Comparison of ENCODE assay signal across 16 cellular contexts in the genomic region with DNA sequence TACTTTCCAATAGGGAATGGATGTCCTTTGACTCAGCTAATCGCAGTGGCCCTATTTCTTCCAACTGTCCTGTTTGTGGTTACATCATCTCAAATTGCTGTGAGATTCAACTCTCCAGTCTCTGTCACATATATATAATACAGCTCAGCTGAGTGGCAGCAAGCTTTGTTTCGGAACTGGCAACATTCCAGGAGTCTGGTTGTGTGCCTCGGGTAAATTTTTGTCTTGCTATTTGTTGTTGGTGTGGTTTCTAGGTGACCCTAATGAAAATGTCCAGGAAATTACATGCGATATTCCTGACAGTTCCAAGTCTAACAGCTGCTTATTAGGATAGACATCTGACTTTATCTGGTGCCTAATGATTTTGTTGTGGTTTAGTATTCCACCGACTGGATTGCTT.
DNase-seq lines count a peak whose midpoint lies in the region; ATAC-seq, FAIRE-seq and TF ChIP-seq lines count a peak whose summit lies in the region.
"Had no signal": no experiment of that assay in that cellular context is flagged by ENCODE, and none has a peak within 500 bp of the region (broad histone marks: within the 10 kb centered on the region; RNA-seq: fewer than 3 reads in every experiment).

No MANE protein-coding gene starts in this region.

- H3K36me3 ChIP-seq in GM23338 (ENCODE audit: insufficient read depth) (no peaks in the 10 kb centered on the region), endothelial cell of umbilical vein (ENCODE audit: control insufficient read depth in 2 of 2, extremely low read depth in 1 of 2, insufficient read depth in 2 of 2, low read length in 2 of 2) (no peaks in the 10 kb centered on the region), H7 (replicated peaks; ENCODE audit: control insufficient read depth, insufficient read depth, low read length) (no peaks in the 10 kb centered on the region)
- H3K36me3 ChIP-seq: thoracic aorta had no signal

- H3K4me2 ChIP-seq in GM23338 (no peak overlapping the region), endothelial cell of umbilical vein (ENCODE audit: insufficient read depth, low read length) (no peak overlapping the region)

- H3K79me2 ChIP-seq in GM23338 (replicated peaks; ENCODE audit: insufficient read depth) (no peaks in the 10 kb centered on the region), endothelial cell of umbilical vein (ENCODE audit: control insufficient read depth, insufficient read depth, low read length) (no peaks in the 10 kb centered on the region)

- H3K9me3 Mint-ChIP-seq in GM23338, result no peaks in the 10 kb centered on the region
- no peaks in the 10 kb centered on the region for H3K9me3 Mint-ChIP-seq in nephron

- DNase-seq in GM23338 (ENCODE audit: low spot score) (no peak), NCI-H748 treated with DMSO at 0.1 percent for 48 hours (lab: John Stamatoyannopoulos, UW) (peak; percentile 37), endothelial cell of umbilical vein (ENCODE audit: low read depth, low spot score) (peak; percentile 19), H7 (no peak)
- DNase-seq in stimulated activated CD4-positive, alpha-beta T cell treated with anti-CD3 and anti-CD28 coated beads, Interleukin-4, amount 100 ng/mL, for 4 hours, result no peak
- DNase-seq: activated T-cell treated with anti-CD3 and anti-CD28 coated beads, Interleukin-2, amount 50 U/mL, for 72 hours; aorta; naive thymus-derived CD4-positive, alpha-beta T cell; NCI-H510A had no signal

- BruUV-seq in endothelial cell of umbilical vein (replicated peaks; lab: Mats Ljungman, UMichigan), result no TSS peak

- H3K4me1 Mint-ChIP-seq in GM23338 (no peaks in the 10 kb centered on the region), nephron (peaks cover 16% of the 10 kb centered on the region)
- H3K4me1 Mint-ChIP-seq: naive thymus-derived CD4-positive, alpha-beta T cell had no signal

- H3K9ac ChIP-seq in endothelial cell of umbilical vein (replicated peaks; ENCODE audit: extremely low read depth, insufficient read depth, low read length), result no peak overlapping the region

- no peaks in the 10 kb centered on the region for H3K9me3 ChIP-seq in endothelial cell of umbilical vein (replicated peaks; ENCODE audit: control insufficient read depth, insufficient read depth, low read length)
- H3K9me3 ChIP-seq: thoracic aorta had no signal

- CTCF ChIA-PET in endothelial cell of umbilical vein (lab: Charles Lee), result interaction anchor here (0.9 to 1.6 kb wide), 2 partner anchors 9 to 184 kb away, joined by 3 to 5 read pairs; no protein-coding TSS in a partner anchor

- peak; percentile 26 for FAIRE-seq in endothelial cell of umbilical vein (lab: Jason Lieb, UNC)

- H2AFZ ChIP-seq in GM23338 (peak overlapping the region; percentile 72), endothelial cell of umbilical vein (ENCODE audit: low read depth, low read length) (no peak overlapping the region)

- peaks cover under 1% of the 10 kb centered on the region for H3K9me1 ChIP-seq in endothelial cell of umbilical vein (replicated peaks; ENCODE audit: control insufficient read depth, extremely low read depth, insufficient read depth, low read length)

- no peak overlapping the region for H3K27ac ChIP-seq in GM23338 (ENCODE audit: low read depth)
- H3K27ac ChIP-seq in endothelial cell of umbilical vein (ENCODE audit: insufficient read depth, low read depth, low read length), result no peak overlapping the region
- H3K27ac ChIP-seq: epithelial cell of prostate, SK-N-MC, thoracic aorta had no signal

- peaks cover 2% of the 10 kb centered on the region; the same call in 1 of the 2 replicates for H3K9me2 ChIP-seq in GM23338 (ENCODE audit: insufficient read depth)

- no peak for ATAC-seq in GM23338
- ATAC-seq in HG03442 (IDR thresholded peaks at IDR 0.05; ENCODE audit: unreplicated experiment), result no peak
- no peak for ATAC-seq in HG02798 (IDR thresholded peaks at IDR 0.05; ENCODE audit: poor library complexity, unreplicated experiment)
- ATAC-seq: activated T-cell treated with anti-CD3 and anti-CD28 coated beads, Interleukin-2, amount 50 U/mL, for 72 hours; naive thymus-derived CD4-positive, alpha-beta T cell had no signal

- H3K4me3 ChIP-seq in GM23338, result no peak overlapping the region
- H3K4me3 ChIP-seq in endothelial cell of umbilical vein (replicated peaks in 1 of 3; ENCODE audit: insufficient read depth in 1 of 3, low read depth in 1 of 3, low read length in 3 of 3), result no peak overlapping the region
- H3K4me3 ChIP-seq in H7 (ENCODE audit: insufficient read depth, low read depth, low read length), result no peak overlapping the region
- H3K4me3 ChIP-seq: SK-N-MC, skin epidermis, thoracic aorta had no signal

- H3F3A ChIP-seq in GM23338 (replicated peaks; ENCODE audit: low read depth), result no peaks in the 10 kb centered on the region

- H3K27me3 ChIP-seq in GM23338 (ENCODE audit: insufficient read depth) (no peaks in the 10 kb centered on the region), endothelial cell of umbilical vein (ENCODE audit: control insufficient read depth in 2 of 2, insufficient read depth in 2 of 2, low read length in 2 of 2) (no peaks in the 10 kb centered on the region), H7 (ENCODE audit: control insufficient read depth, insufficient read depth, low read length) (no peaks in the 10 kb centered on the region)

- TF ChIP-seq POLR2A in endothelial cell of umbilical vein (IDR thresholded peaks at IDR 0.05; ENCODE audit: low read depth, low read length), result no peak

- H4K20me1 ChIP-seq in GM23338 (replicated peaks; ENCODE audit: insufficient read depth) (no peaks in the 10 kb centered on the region), endothelial cell of umbilical vein (replicated peaks; ENCODE audit: control insufficient read depth, extremely low read depth, insufficient read depth, low read length) (no peaks in the 10 kb centered on the region)

- TF ChIP-seq CTCF in GM23338 (conservative IDR thresholded peaks at IDR 0.05; ENCODE audit: low read depth in 2 of 2) (no peak), endothelial cell of umbilical vein (IDR thresholded peaks at IDR 0.05; ENCODE audit: extremely low read depth in 1 of 2, insufficient read depth in 1 of 2, low read depth in 1 of 2, low read length in 2 of 2) (no peak), nephron (IDR thresholded peaks at IDR 0.05; ENCODE audit: unreplicated experiment in 3 of 3) (no peak)

- POLR2A ChIA-PET in endothelial cell of umbilical vein (lab: Charles Lee), result no interaction called here

- H3K4me3 Mint-ChIP-seq in GM23338 (no peak overlapping the region), nephron (no peak overlapping the region)
- H3K4me3 Mint-ChIP-seq: activated T-cell treated with anti-CD3 and anti-CD28 coated beads, Interleukin-2, amount 50 U/mL, for 72 hours; naive thymus-derived CD4-positive, alpha-beta T cell had no signal

- H3K4me1 ChIP-seq in GM23338 (ENCODE audit: insufficient read depth) (no peaks in the 10 kb centered on the region), endothelial cell of umbilical vein (ENCODE audit: control insufficient read depth, extremely low read depth, insufficient read depth, low read length) (no peaks in the 10 kb centered on the region)

- dilution Hi-C loops in endothelial cell of umbilical vein (cut with MboI; ENCODE audit: extremely low pct_ligation_motif_present, low sequenced_read_pairs), result no loop called here

- no peaks in the 10 kb centered on the region for H3K36me3 Mint-ChIP-seq in GM23338 (ENCODE audit: low read depth)
- no peaks in the 10 kb centered on the region for H3K36me3 Mint-ChIP-seq in nephron (ENCODE audit: low read depth)
- H3K36me3 Mint-ChIP-seq: naive thymus-derived CD4-positive, alpha-beta T cell had no signal

- no peaks in the 10 kb centered on the region for H3K27me3 Mint-ChIP-seq in GM23338 (ENCODE audit: insufficient read depth, low read depth, poor library complexity)
- no peaks in the 10 kb centered on the region for H3K27me3 Mint-ChIP-seq in nephron (ENCODE audit: low read depth)
- H3K27me3 Mint-ChIP-seq: naive thymus-derived CD4-positive, alpha-beta T cell had no signal

- no peak overlapping the region for H3K27ac Mint-ChIP-seq in GM23338
- H3K27ac Mint-ChIP-seq in nephron, result peak overlapping the region in 2 of 3 experiments; percentile 11 to 27
- H3K27ac Mint-ChIP-seq: activated T-cell treated with anti-CD3 and anti-CD28 coated beads, Interleukin-2, amount 50 U/mL, for 72 hours; naive thymus-derived CD4-positive, alpha-beta T cell had no signal

- intact Hi-C loops in endothelial cell of umbilical vein (cut with micrococcal nuclease), result no loop called here

TF ChIP-seq in GM23338, 12 proteins besides CTCF, POLR2A, EP300 and RAD21 (continues in another document):
- TF ChIP-seq ZNF114 (CRISPR knock-in tag; IDR thresholded peaks at IDR 0.05), result no peak
- TF ChIP-seq NANOG (IDR thresholded peaks at IDR 0.05; ENCODE audit: borderline replicate concordance), result no peak
- no peak for TF ChIP-seq JUNB (IDR thresholded peaks at IDR 0.05; ENCODE audit: unreplicated experiment)
- no peak for TF ChIP-seq EZH2 (IDR thresholded peaks at IDR 0.05; ENCODE audit: low read depth, unreplicated experiment)
- TF ChIP-seq EZH2phosphoT487 (IDR thresholded peaks at IDR 0.05; ENCODE audit: unreplicated experiment), result no peak
- no peak for TF ChIP-seq CREB1 (CRISPR knock-in tag; IDR thresholded peaks at IDR 0.05; ENCODE audit: low read depth)

TF ChIP-seq in endothelial cell of umbilical vein, 7 proteins besides CTCF, POLR2A, EP300 and RAD21:
- no peak for TF ChIP-seq FOS (IDR thresholded peaks at IDR 0.05; ENCODE audit: borderline replicate concordance, insufficient read depth, low read length)

Comparison
In these comparisons a context has a peak if more than half of its experiments do, and no peak if none do; other contexts are left out.
1. DNase-seq: peak in NCI-H748 treated with DMSO at 0.1 percent for 48 hours (single experiment) and endothelial cell of umbilical vein (single experiment); none in GM23338 (single experiment), H7 (single experiment) and stimulated activated CD4-positive, alpha-beta T cell treated with anti-CD3 and anti-CD28 coated beads, Interleukin-4, amount 100 ng/mL, for 4 hours (0 of 2).